ENCODE assay signal across 23 cellular contexts in the genomic region with DNA sequence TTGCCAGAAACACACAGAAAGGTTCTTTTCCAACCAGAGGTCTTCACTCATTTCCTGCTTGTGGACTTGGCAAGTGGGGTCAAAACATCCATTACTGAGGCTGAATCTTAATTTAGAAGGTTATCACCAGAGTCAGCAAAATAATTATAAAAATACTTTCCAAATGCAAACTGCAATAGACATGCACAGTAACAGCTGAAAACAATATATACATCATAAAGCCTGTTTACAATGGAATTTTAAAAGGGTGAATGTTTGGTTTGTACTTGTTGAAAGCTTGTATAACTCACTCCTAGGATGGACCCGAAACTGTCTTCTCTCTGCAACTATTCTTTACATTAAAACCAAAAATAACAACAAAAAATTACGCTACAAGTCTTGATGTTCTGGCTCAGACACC.
DNase-seq lines count a peak whose midpoint lies in the region; ATAC-seq, FAIRE-seq and TF ChIP-seq lines count a peak whose summit lies in the region.
"Had no signal": no experiment of that assay in that cellular context is flagged by ENCODE, and none has a peak within 500 bp of the region (broad histone marks: within the 10 kb centered on the region; RNA-seq: fewer than 3 reads in every experiment).

No MANE protein-coding gene starts in this region.

- no peak for TF ChIP-seq POLR2A in right lobe of liver (IDR thresholded peaks at IDR 0.05)
- TF ChIP-seq POLR2A in H54 (IDR thresholded peaks at IDR 0.05; ENCODE audit: low read depth, low read length) = no peak

- no TSS peak for BruUV-seq in Calu3 (replicated peaks; lab: Mats Ljungman, UMichigan)

- peak overlapping the region in 2 of 3 donors; percentile 16 to 69 for H3K27ac ChIP-seq in right lobe of liver
- H3K27ac ChIP-seq: HL-60, Peyer's patch had no signal

- 80% methylated on average over 2 of the region's 2 CpGs for WGBS in right lobe of liver (ENCODE audit: insufficient coverage, low coverage, low lambda C conversion rate, missing lambda C conversion rate)

- H3K4me3 ChIP-seq in right lobe of liver = no peak overlapping the region
- H3K4me3 ChIP-seq: GM12878, HAP-1, Peyer's patch had no signal

- CTCF ChIA-PET in Calu3 (lab: Charles Lee) = no interaction called here

- no peaks in the 10 kb centered on the region for H3K27me3 ChIP-seq in right lobe of liver
- H3K27me3 ChIP-seq: Peyer's patch had no signal

- H3K27ac Mint-ChIP-seq in Calu3 (ENCODE audit: unreplicated experiment) = peak overlapping the region; percentile 19
- H3K27ac Mint-ChIP-seq in stimulated activated memory B cell treated with anti-CD40 and anti-IgM and Interleukin-4, amounts not matched to agents 10 μg/mL and 1 μg/mL and 100 μg/mL, for 72 hours = peak overlapping the region; percentile 10
- H3K27ac Mint-ChIP-seq: B cell, IgD-negative memory B cell had no signal

- peaks cover 5% of the 10 kb centered on the region for H3K36me3 Mint-ChIP-seq in Calu3 (ENCODE audit: insufficient read depth, unreplicated experiment)
- no peaks in the 10 kb centered on the region for H3K36me3 Mint-ChIP-seq in stimulated activated memory B cell treated with anti-CD40 and anti-IgM and Interleukin-4, amounts not matched to agents 10 μg/mL and 1 μg/mL and 100 μg/mL, for 72 hours

- peaks cover 0 to 45% (median 23%) of the 10 kb centered on the region in 4 donors for H3K4me1 ChIP-seq in right lobe of liver
- H3K4me1 ChIP-seq: HAP-1 had no signal

- H3K27me3 Mint-ChIP-seq in Calu3 (ENCODE audit: unreplicated experiment) = no peaks in the 10 kb centered on the region
- no peaks in the 10 kb centered on the region for H3K27me3 Mint-ChIP-seq in stimulated activated memory B cell treated with anti-CD40 and anti-IgM and Interleukin-4, amounts not matched to agents 10 μg/mL and 1 μg/mL and 100 μg/mL, for 72 hours
- H3K27me3 Mint-ChIP-seq: B cell, IgD-negative memory B cell had no signal

- no peaks in the 10 kb centered on the region for H3K9me3 ChIP-seq in right lobe of liver
- H3K9me3 ChIP-seq: HAP-1, Peyer's patch had no signal

- H3K36me3 ChIP-seq in right lobe of liver = no peaks in the 10 kb centered on the region
- H3K36me3 ChIP-seq: HAP-1, Peyer's patch had no signal

- DNase-seq in Calu3 = no peak
- no peak for DNase-seq in right lobe of liver
- DNase-seq in H54 (ENCODE audit: insufficient read length, low spot score) = no peak
- DNase-seq in activated CD4-positive, alpha-beta T cell treated with anti-CD3 and anti-CD28 coated beads for 4 hours = no peak
- no peak for DNase-seq in DMS153 treated with DMSO at 0.1 percent for 48 hours (lab: John Stamatoyannopoulos, UW; ENCODE audit: unreplicated experiment)
- DNase-seq: 8988T, COR-L47, DMS153, EL, Karpas-422, NCI-H1417 treated with DMSO at 0.1 percent for 48 hours, NCI-H187 treated with DMSO at 0.1 percent for 48 hours, NCI-H2227 treated with DMSO at 0.1 percent for 48 hours, NCI-H524 treated with DMSO at 0.1 percent for 48 hours, Peyer's patch had no signal

- no peak for ATAC-seq in right lobe of liver
- no peak for ATAC-seq in stimulated activated memory B cell treated with anti-CD40 and anti-IgM and Interleukin-4, amounts not matched to agents 10 μg/mL and 1 μg/mL and 100 μg/mL, for 72 hours
- ATAC-seq in HG03097 (IDR thresholded peaks at IDR 0.05; ENCODE audit: low FRiP score, unreplicated experiment) = no peak
- ATAC-seq: GM12878 had no signal

- H3K4me3 Mint-ChIP-seq in Calu3 (ENCODE audit: low read depth, unreplicated experiment) = no peak overlapping the region
- H3K4me3 Mint-ChIP-seq in stimulated activated memory B cell treated with anti-CD40 and anti-IgM and Interleukin-4, amounts not matched to agents 10 μg/mL and 1 μg/mL and 100 μg/mL, for 72 hours = no peak overlapping the region
- H3K4me3 Mint-ChIP-seq: B cell, IgD-negative memory B cell had no signal

- H3K9me3 Mint-ChIP-seq in Calu3 (ENCODE audit: low read depth, unreplicated experiment) = no peaks in the 10 kb centered on the region
- H3K9me3 Mint-ChIP-seq in stimulated activated memory B cell treated with anti-CD40 and anti-IgM and Interleukin-4, amounts not matched to agents 10 μg/mL and 1 μg/mL and 100 μg/mL, for 72 hours = no peaks in the 10 kb centered on the region
- H3K9me3 Mint-ChIP-seq: IgD-negative memory B cell had no signal

- FAIRE-seq in TTC549 (lab: Jason Lieb, UNC) (peak; percentile 96), H54 (lab: Jason Lieb, UNC) (no peak)
- FAIRE-seq: GM12878 had no signal

- intact Hi-C loops in Calu3 (cut with micrococcal nuclease; ENCODE audit: unreplicated experiment) (loop anchor here (5.0 kb wide), 1 partner anchor 696 kb away; no protein-coding TSS in a partner anchor), right lobe of liver (cut with DNase I) (no loop called here)

- peaks cover 72% of the 10 kb centered on the region for H3K4me1 Mint-ChIP-seq in Calu3 (ENCODE audit: low read depth, unreplicated experiment)
- H3K4me1 Mint-ChIP-seq in stimulated activated memory B cell treated with anti-CD40 and anti-IgM and Interleukin-4, amounts not matched to agents 10 μg/mL and 1 μg/mL and 100 μg/mL, for 72 hours = peaks cover 26% of the 10 kb centered on the region

- TF ChIP-seq CTCF in Calu3 (IDR thresholded peaks at IDR 0.05; ENCODE audit: unreplicated experiment) = no peak
- TF ChIP-seq CTCF in right lobe of liver (IDR thresholded peaks at IDR 0.05) = no peak
